In the genomic region with DNA sequence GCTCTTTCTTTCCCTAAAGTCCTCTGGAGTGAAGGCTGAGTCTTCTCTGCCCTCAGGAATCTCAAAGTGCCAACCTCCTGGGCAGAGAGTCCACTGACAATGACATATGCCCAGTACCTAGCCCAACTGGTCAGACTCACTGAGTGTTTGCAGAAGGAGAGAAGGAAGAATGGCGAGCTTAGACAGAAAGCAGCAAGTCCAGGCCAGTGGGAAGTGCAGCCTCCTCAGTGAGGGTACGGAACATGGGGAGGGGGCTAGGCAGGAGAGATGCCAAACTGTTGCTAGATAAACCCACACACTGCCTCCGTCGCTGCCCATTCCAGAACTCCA, we compare ENCODE assay signal across 8 cellular contexts. TPM values are rescaled to one million over a fixed set of nuclear protein-coding genes. Genes with fewer than 3 reads are reported as not detected.
DNase-seq lines count a peak whose midpoint lies in the region; ATAC-seq and TF ChIP-seq lines count a peak whose summit lies in the region.

No MANE protein-coding gene starts in this region.

- POLR2A ChIA-PET in activated CD4-positive, alpha-beta T cell treated with anti-CD3 and anti-CD28 coated beads for 36 hours (lab: Charles Lee), result interaction anchor here (0.7 to 2.0 kb wide), 2 partner anchors 169 to 288 kb away, joined by 4 to 6 read pairs; no protein-coding TSS in a partner anchor

- ATAC-seq in activated CD4-positive, alpha-beta T cell treated with anti-CD3 and anti-CD28 coated beads for 36 hours, result no peak
- ATAC-seq in activated naive CD4-positive, alpha-beta T cell treated with anti-CD3 and anti-CD28 coated beads, Interleukin-2, amount 50 U/mL, for 72 hours, result no peak
- ATAC-seq in thoracic aorta (ENCODE audit: insufficient number of reproducible peaks, low FRiP score, low read depth) (no peak), HG03571 (IDR thresholded peaks at IDR 0.05; ENCODE audit: unreplicated experiment) (no peak)

- H3K4me3 Mint-ChIP-seq in activated CD4-positive, alpha-beta T cell treated with anti-CD3 and anti-CD28 coated beads for 36 hours, result peak overlapping the region; percentile 90

- no peak for DNase-seq in activated CD4-positive, alpha-beta T cell treated with anti-CD3 and anti-CD28 coated beads for 36 hours
- no peak for DNase-seq in activated CD4-positive, alpha-beta T cell treated with anti-CD3 and anti-CD28 coated beads for 1 hour
- no peak for DNase-seq in activated naive CD4-positive, alpha-beta T cell treated with anti-CD3 and anti-CD28 coated beads, Interleukin-2, amount 50 U/mL, for 72 hours (ENCODE audit: low spot score in 2 of 2)
- DNase-seq in thoracic aorta (ENCODE audit: low spot score), result no peak
- DNase-seq in SIG-M5 (lab: John Stamatoyannopoulos, UW), result no peak
- no peak for DNase-seq in central memory CD4-positive, alpha-beta T cell

- H3K4me3 ChIP-seq in thoracic aorta, result peak overlapping the region; percentile 95

- H3K4me1 Mint-ChIP-seq in activated CD4-positive, alpha-beta T cell treated with anti-CD3 and anti-CD28 coated beads for 36 hours, result peaks cover 18% of the 10 kb centered on the region

- H3K36me3 Mint-ChIP-seq in activated CD4-positive, alpha-beta T cell treated with anti-CD3 and anti-CD28 coated beads for 36 hours (ENCODE audit: low read depth), result peaks cover 9% of the 10 kb centered on the region
- H3K36me3 Mint-ChIP-seq in activated naive CD4-positive, alpha-beta T cell treated with anti-CD3 and anti-CD28 coated beads, Interleukin-2, amount 50 U/mL, for 72 hours, result peaks cover 16 to 18% of the 10 kb centered on the region in 2 donors

- peaks cover 12 to 20% of the 10 kb centered on the region in 2 donors for H3K4me1 ChIP-seq in thoracic aorta (ENCODE audit: control insufficient read depth in 1 of 2, low read depth in 2 of 2)

- CTCF ChIA-PET in activated CD4-positive, alpha-beta T cell treated with anti-CD3 and anti-CD28 coated beads for 36 hours (lab: Charles Lee), result interaction anchor here (0.7 to 1.9 kb wide), 7 partner anchors 24 to 176 kb away, joined by 3 to 10 read pairs (median 4); no protein-coding TSS in a partner anchor

- peak overlapping the region; percentile 93 for H3K27ac Mint-ChIP-seq in activated CD4-positive, alpha-beta T cell treated with anti-CD3 and anti-CD28 coated beads for 36 hours
- peak overlapping the region; percentile 94 to 98 for H3K27ac Mint-ChIP-seq in activated naive CD4-positive, alpha-beta T cell treated with anti-CD3 and anti-CD28 coated beads, Interleukin-2, amount 50 U/mL, for 72 hours

- TF ChIP-seq CTCF in thoracic aorta (IDR thresholded peaks at IDR 0.05), result no peak

- no peaks in the 10 kb centered on the region for H3K27me3 Mint-ChIP-seq in activated CD4-positive, alpha-beta T cell treated with anti-CD3 and anti-CD28 coated beads for 36 hours

- intact Hi-C loops in activated CD4-positive, alpha-beta T cell treated with anti-CD3 and anti-CD28 coated beads for 36 hours (cut with DNase I, micrococcal nuclease), result loop anchor here (1.0 to 10.0 kb wide), 8 partner anchors 31 to 402 kb away; a partner anchor contains a TSS

- no peaks in the 10 kb centered on the region for H3K27me3 ChIP-seq in layer of hippocampus (ENCODE audit: control insufficient read depth, insufficient read depth, low read length)
- H3K27me3 ChIP-seq in thoracic aorta (replicated peaks; ENCODE audit: insufficient read depth), result no peaks in the 10 kb centered on the region

- no peaks in the 10 kb centered on the region for H3K9me3 ChIP-seq in thoracic aorta

- H3K36me3 ChIP-seq in thoracic aorta, result peaks cover 24% of the 10 kb centered on the region

- peak overlapping the region; percentile 64 for H3K27ac ChIP-seq in layer of hippocampus (ENCODE audit: low read depth, low read length)
- peak overlapping the region; percentile 63 to 81 for H3K27ac ChIP-seq in thoracic aorta

- H3K9me3 Mint-ChIP-seq in activated CD4-positive, alpha-beta T cell treated with anti-CD3 and anti-CD28 coated beads for 36 hours (ENCODE audit: low read depth), result no peaks in the 10 kb centered on the region
- H3K9me3 Mint-ChIP-seq in activated naive CD4-positive, alpha-beta T cell treated with anti-CD3 and anti-CD28 coated beads, Interleukin-2, amount 50 U/mL, for 72 hours, result no peaks in the 10 kb centered on the region

RNA-seq across cellular contexts. Expression of a gene that starts 0.7 kb away (rescaled TPM):
- total RNA-seq in activated CD4-positive, alpha-beta T cell treated with anti-CD3 and anti-CD28 coated beads for 36 hours, result 10 to 100 TPM; 73.0 to 77.0 TPM
- total RNA-seq in activated naive CD4-positive, alpha-beta T cell treated with anti-CD3 and anti-CD28 coated beads, Interleukin-2, amount 50 U/mL, for 72 hours, result 10 to 100 TPM; 85.0 to 91.9 TPM
- 10 to 100 TPM; 79.7 to 94.0 TPM for total RNA-seq in thoracic aorta

RNA-seq across cellular contexts. Expression of a gene that starts 23.9 kb away (rescaled TPM):
- 1 to 10 TPM; 4.8 to 5.4 TPM for total RNA-seq in activated CD4-positive, alpha-beta T cell treated with anti-CD3 and anti-CD28 coated beads for 36 hours
- 10 to 100 TPM in 1 of 2 donors, 1 to 10 TPM in 1; 6.8 to 15.7 TPM for total RNA-seq in activated naive CD4-positive, alpha-beta T cell treated with anti-CD3 and anti-CD28 coated beads, Interleukin-2, amount 50 U/mL, for 72 hours
- not detected for total RNA-seq in thoracic aorta

RNA-seq across cellular contexts. Expression of a gene that starts 28.3 kb away (rescaled TPM):
- total RNA-seq in activated CD4-positive, alpha-beta T cell treated with anti-CD3 and anti-CD28 coated beads for 36 hours, result 1 to 10 TPM; 5.9 to 6.4 TPM
- 10 to 100 TPM in 1 of 2 donors, 1 to 10 TPM in 1; 6.2 to 14.6 TPM for total RNA-seq in activated naive CD4-positive, alpha-beta T cell treated with anti-CD3 and anti-CD28 coated beads, Interleukin-2, amount 50 U/mL, for 72 hours
- 1 to 10 TPM in 1 of 2 donors, not detected in 1; 1.4 TPM for total RNA-seq in thoracic aorta

RNA-seq across cellular contexts. Expression of a gene that starts 30.6 kb away (rescaled TPM):
- 100 to 1,000 TPM; 151 to 174 TPM for total RNA-seq in activated CD4-positive, alpha-beta T cell treated with anti-CD3 and anti-CD28 coated beads for 36 hours
- total RNA-seq in activated naive CD4-positive, alpha-beta T cell treated with anti-CD3 and anti-CD28 coated beads, Interleukin-2, amount 50 U/mL, for 72 hours, result 100 to 1,000 TPM in 1 of 2 donors, 10 to 100 TPM in 1; 78.8 to 162 TPM
- total RNA-seq in thoracic aorta, result 10 to 100 TPM; 19.1 to 39.9 TPM

RNA-seq across cellular contexts. Expression of a gene that starts 38.1 kb away (rescaled TPM):
- total RNA-seq in activated CD4-positive, alpha-beta T cell treated with anti-CD3 and anti-CD28 coated beads for 36 hours, result under 1 TPM; 0.47 to 0.53 TPM
- under 1 TPM; 0.46 to 0.56 TPM for total RNA-seq in activated naive CD4-positive, alpha-beta T cell treated with anti-CD3 and anti-CD28 coated beads, Interleukin-2, amount 50 U/mL, for 72 hours
- total RNA-seq in thoracic aorta, result not detected

Comparison
In these comparisons a context has a peak if more than half of its experiments do, and no peak if none do; other contexts are left out.
1. RNA of a gene that starts 23.9 kb away (total RNA-seq): 6.8 to 15.7 TPM in activated naive CD4-positive, alpha-beta T cell treated with anti-CD3 and anti-CD28 coated beads, Interleukin-2, amount 50 U/mL, for 72 hours and 4.8 to 5.4 TPM in activated CD4-positive, alpha-beta T cell treated with anti-CD3 and anti-CD28 coated beads for 36 hours; not detected in thoracic aorta; every median in the first group is over 4 times any median in the second.